ENCODE assay signal across 8 cellular contexts in genomic region chr10:16828114-16828568, GRCh38. TPM values are rescaled to one million over a fixed set of nuclear protein-coding genes. Genes with fewer than 3 reads are reported as not detected.
DNase-seq lines count a peak whose midpoint lies in the region; ATAC-seq and TF ChIP-seq lines count a peak whose summit lies in the region.

No MANE protein-coding gene starts in this region.

- no peak for TF ChIP-seq POLR2A in thyroid gland (IDR thresholded peaks at IDR 0.05)

- peaks cover 7% of the 10 kb centered on the region for H3K36me3 Mint-ChIP-seq in activated T-cell treated with anti-CD3 and anti-CD28 coated beads, Interleukin-2, amount 50 U/mL, for 24 hours (ENCODE audit: low read depth)

- ATAC-seq in GM19463 (IDR thresholded peaks at IDR 0.05; ENCODE audit: unreplicated experiment), result peak; percentile 72

- DNase-seq in D341Med (ENCODE audit: low spot score) (peak; percentile 57), HT-29 (ENCODE audit: low spot score) (peak; percentile 92), fibroblast of gingiva (ENCODE audit: low read depth) (peak; percentile 72), thyroid gland (peak; percentile 50 to 67)
- DNase-seq in activated T-cell treated with anti-CD3 and anti-CD28 coated beads, Interleukin-2, amount 50 U/mL, for 24 hours, result peak; percentile 56

- H3K27ac Mint-ChIP-seq in activated T-cell treated with anti-CD3 and anti-CD28 coated beads, Interleukin-2, amount 50 U/mL, for 24 hours, result no peak overlapping the region

- H3F3A ChIP-seq in neural cell (ENCODE audit: insufficient read depth, low read length, poor library complexity, severe bottlenecking), result no peaks in the 10 kb centered on the region

- H3K4me1 ChIP-seq in OCI-LY3 (ENCODE audit: low read length) (peaks cover 4% of the 10 kb centered on the region), thyroid gland (no peaks in the 10 kb centered on the region)

- WGBS in thyroid gland, 2 donors, result 10 to 14% methylated on average over 11 of the region's 11 CpGs

- H3K4me1 Mint-ChIP-seq in activated T-cell treated with anti-CD3 and anti-CD28 coated beads, Interleukin-2, amount 50 U/mL, for 24 hours (ENCODE audit: low read depth), result peaks cover 7% of the 10 kb centered on the region

- no peaks in the 10 kb centered on the region for H3K27me3 ChIP-seq in OCI-LY3 (ENCODE audit: low read depth, low read length)
- H3K27me3 ChIP-seq in neural cell (ENCODE audit: insufficient read depth, low read depth, low read length), result no peaks in the 10 kb centered on the region
- H3K27me3 ChIP-seq in thyroid gland, result no peaks in the 10 kb centered on the region

- H3K4me3 ChIP-seq in OCI-LY3 (ENCODE audit: low read length), result no peak overlapping the region
- H3K4me3 ChIP-seq in neural cell (ENCODE audit: low read length), result no peak overlapping the region
- no peak overlapping the region for H3K4me3 ChIP-seq in thyroid gland (replicated peaks in 1 of 3)

- no peak overlapping the region for H3K4me3 Mint-ChIP-seq in activated T-cell treated with anti-CD3 and anti-CD28 coated beads, Interleukin-2, amount 50 U/mL, for 24 hours

- H3K27me3 Mint-ChIP-seq in activated T-cell treated with anti-CD3 and anti-CD28 coated beads, Interleukin-2, amount 50 U/mL, for 24 hours, result no peaks in the 10 kb centered on the region

- H3K36me3 ChIP-seq in OCI-LY3 (replicated peaks; ENCODE audit: low read depth, low read length) (no peaks in the 10 kb centered on the region), neural cell (ENCODE audit: insufficient read depth, low read length) (no peaks in the 10 kb centered on the region), thyroid gland (no peaks in the 10 kb centered on the region)

- H3K27ac ChIP-seq in OCI-LY3 (ENCODE audit: low read length) (no peak overlapping the region), neural cell (ENCODE audit: low read length) (no peak overlapping the region), thyroid gland (peak overlapping the region in 2 of 3 donors; percentile 42 to 62)

- H3K9me2 ChIP-seq in neural cell (ENCODE audit: insufficient read depth, low read length), result no peaks in the 10 kb centered on the region

- H3K9me3 ChIP-seq in OCI-LY3 (ENCODE audit: insufficient read depth, low read length) (no peaks in the 10 kb centered on the region), neural cell (ENCODE audit: low read length) (peaks cover 3% of the 10 kb centered on the region), thyroid gland (no peaks in the 10 kb centered on the region)

- intact Hi-C loops in thyroid gland (cut with DNase I), result no loop called here

- no peaks in the 10 kb centered on the region for H4K20me1 ChIP-seq in OCI-LY3 (ENCODE audit: insufficient read depth, low read length)
- H4K20me1 ChIP-seq in neural cell (ENCODE audit: insufficient read depth), result no peaks in the 10 kb centered on the region

- peaks cover 4% of the 10 kb centered on the region for H3K9me3 Mint-ChIP-seq in activated T-cell treated with anti-CD3 and anti-CD28 coated beads, Interleukin-2, amount 50 U/mL, for 24 hours

- TF ChIP-seq RAD21 in neural cell (conservative IDR thresholded peaks at IDR 0.05), result peak; percentile 74

- no peak overlapping the region for H2AFZ ChIP-seq in OCI-LY3 (ENCODE audit: low read depth, low read length)
- no peak overlapping the region for H2AFZ ChIP-seq in neural cell (ENCODE audit: low read depth, low read length)

- no peak for TF ChIP-seq EP300 in neural cell (conservative IDR thresholded peaks at IDR 0.05; ENCODE audit: poor library complexity, severe bottlenecking)

- H3K4me2 ChIP-seq in OCI-LY3 (ENCODE audit: low read length), result peak overlapping the region; percentile 56
- no peak overlapping the region for H3K4me2 ChIP-seq in neural cell (ENCODE audit: low read length)

- no peak overlapping the region for H3K9ac ChIP-seq in OCI-LY3 (ENCODE audit: low read length)
- no peak overlapping the region for H3K9ac ChIP-seq in neural cell (ENCODE audit: low read length)

- TF ChIP-seq CTCF in OCI-LY3 (IDR thresholded peaks at IDR 0.05; ENCODE audit: low read depth, low read length) (peak; percentile 54), neural cell (IDR thresholded peaks at IDR 0.05; ENCODE audit: poor library complexity, severe bottlenecking) (peak; percentile 73), thyroid gland (IDR thresholded peaks at IDR 0.05) (peak; percentile 40 to 67 (median 58))

- H3K79me2 ChIP-seq in OCI-LY3 (ENCODE audit: low read length) (no peaks in the 10 kb centered on the region), neural cell (replicated peaks; ENCODE audit: insufficient read depth, low read length) (no peaks in the 10 kb centered on the region)

TF ChIP-seq in neural cell, 6 proteins besides CTCF, POLR2A, EP300 and RAD21:
- TF ChIP-seq POLR2AphosphoS5 (IDR thresholded peaks at IDR 0.05) (no peak), REST (IDR thresholded peaks at IDR 0.05; ENCODE audit: borderline replicate concordance) (no peak), SMC3 (conservative IDR thresholded peaks at IDR 0.05; ENCODE audit: poor library complexity) (peak; percentile 82)

RNA-seq across cellular contexts. Expression of gene RSU1, which starts 10.9 kb away (rescaled TPM):
- 9.5 and 13.3 TPM in 2 replicates for total RNA-seq in HT-29 (2014; rRNA removed; shearing (Covaris generic))
- 18.7 and 22.2 TPM in 2 replicates for polyA plus RNA-seq in neural cell
- 15.8 and 28.5 TPM in 2 replicates for polyA minus RNA-seq in neural cell
- total RNA-seq in thyroid gland, result 10 to 100 TPM; 43.5 to 63.0 (median 50.7) TPM

Comparison
In these comparisons a context has a peak if more than half of its experiments do, and no peak if none do; other contexts are left out.
1. H3K27ac ChIP-seq: peak in thyroid gland (2 of 3); none in OCI-LY3 (single experiment) and neural cell (single experiment).
2. Peak in every context shown above with its lines, with median percentiles within 50 percentile points of each other: DNase-seq and CTCF ChIP-seq.